ENCODE assay signal across 1 cellular context in the genomic region with DNA sequence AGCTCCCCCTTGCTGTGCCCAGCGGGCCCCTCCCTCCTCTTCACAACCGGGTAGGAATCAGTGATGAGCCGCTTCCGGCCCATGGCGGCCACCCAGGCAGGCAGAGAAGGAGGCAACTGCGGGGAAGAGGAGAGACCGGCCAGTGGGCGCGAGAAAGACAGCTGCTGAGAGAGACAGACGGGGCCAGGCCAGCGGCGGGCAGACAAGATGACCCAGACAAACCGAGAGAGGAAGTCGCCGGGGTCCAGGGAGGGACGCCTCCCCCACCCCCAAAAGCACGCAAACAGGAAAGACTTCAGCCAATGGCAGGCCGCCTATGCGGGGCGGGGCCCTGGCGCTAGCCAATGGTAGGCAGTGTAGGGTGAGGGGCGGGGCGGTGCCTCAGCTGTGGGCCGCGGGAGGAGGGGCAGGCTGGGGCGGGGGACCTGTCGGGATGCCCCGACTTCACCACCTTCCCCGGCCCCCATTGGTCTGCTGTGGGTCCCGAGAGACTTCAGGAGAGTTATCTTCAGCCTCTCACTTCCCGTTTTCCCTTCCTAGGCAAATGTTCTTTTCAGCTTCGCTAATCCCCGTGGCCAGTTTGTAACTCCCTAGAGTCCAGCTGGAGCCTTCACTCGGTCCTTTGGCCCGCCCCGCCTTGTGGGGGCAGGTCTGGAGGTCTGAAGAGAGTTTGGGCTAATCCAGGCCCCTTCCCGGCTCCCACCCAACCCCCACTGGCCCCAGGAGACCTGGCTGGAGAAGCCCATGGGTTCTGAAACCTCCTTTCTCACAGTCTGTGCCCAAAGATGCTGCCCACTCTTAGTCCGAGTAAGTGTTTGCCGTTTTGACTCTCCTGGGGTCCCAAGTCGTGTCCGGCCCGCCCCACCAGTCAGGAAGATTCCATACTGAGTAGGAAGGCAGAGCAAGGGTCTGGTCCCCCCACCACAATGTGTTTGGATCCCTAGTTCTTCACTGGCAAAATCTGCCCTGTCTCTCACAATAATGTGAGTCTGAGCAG.
TF ChIP-seq lines count a peak whose summit lies in the region.

Gene POLD4 (minus strand): TSS at position 230 of the 997 bp plus-strand sequence. CDS start 147 bp downstream, at position 83.

TF ChIP-seq in HEK293, 187 proteins besides CTCF, POLR2A, EP300 and RAD21 (continued from another document and continues in another):
- TF ChIP-seq ZBTB49 (tag by site-specific recombination; IDR thresholded peaks at IDR 0.05; ENCODE audit: low read depth) (no peak), ZNF223 (tag by site-specific recombination; IDR thresholded peaks at IDR 0.05) (peak; percentile 94), ZNF561 (tag by site-specific recombination; IDR thresholded peaks at IDR 0.05; ENCODE audit: borderline replicate concordance) (0 out of 2 replicates have a peak, but pooled peaks have one; percentile 53), ZNF302 (tag by site-specific recombination; IDR thresholded peaks at IDR 0.05; ENCODE audit: low read depth) (no peak), ZNF639 (tag by site-specific recombination; IDR thresholded peaks at IDR 0.05) (no peak), BCL11A (tag by site-specific recombination; IDR thresholded peaks at IDR 0.05; ENCODE audit: low read depth) (no peak), KLF9 (tag by site-specific recombination; IDR thresholded peaks at IDR 0.05; ENCODE audit: low read depth) (peak; percentile 75), ZIC2 (tag by site-specific recombination; IDR thresholded peaks at IDR 0.05) (peak; percentile 79), PRDM4 (tag by site-specific recombination; IDR thresholded peaks at IDR 0.05) (no peak), SP2 (tag by site-specific recombination; IDR thresholded peaks at IDR 0.05) (peak; percentile 97), ZNF529 (tag by site-specific recombination; IDR thresholded peaks at IDR 0.05; ENCODE audit: insufficient replicate concordance) (no peak), ZNF610 (tag by site-specific recombination; IDR thresholded peaks at IDR 0.05; ENCODE audit: borderline replicate concordance) (no peak), ZNF311 (tag by site-specific recombination; IDR thresholded peaks at IDR 0.05; ENCODE audit: borderline replicate concordance) (no peak), HOXA7 (CRISPR knock-in tag; IDR thresholded peaks at IDR 0.05; ENCODE audit: borderline replicate concordance) (no peak), ZBTB17 (tag by site-specific recombination; IDR thresholded peaks at IDR 0.05) (peak; percentile 48; the same call in 1 of the 2 replicates), KLF10 (tag by site-specific recombination; IDR thresholded peaks at IDR 0.05) (peak; percentile 92), FEZF1 (tag by site-specific recombination; IDR thresholded peaks at IDR 0.05) (peak; percentile 40; the same call in 1 of the 2 replicates), ZNF221 (tag by site-specific recombination; IDR thresholded peaks at IDR 0.05; ENCODE audit: borderline replicate concordance) (no peak), ZBTB6 (tag by site-specific recombination; IDR thresholded peaks at IDR 0.05) (no peak), PRDM1 (tag by site-specific recombination; IDR thresholded peaks at IDR 0.05) (peak; percentile 35; the same call in 1 of the 2 replicates), ZNF704 (tag by site-specific recombination; IDR thresholded peaks at IDR 0.05) (no peak)
- TF ChIP-seq, protein P1, sequence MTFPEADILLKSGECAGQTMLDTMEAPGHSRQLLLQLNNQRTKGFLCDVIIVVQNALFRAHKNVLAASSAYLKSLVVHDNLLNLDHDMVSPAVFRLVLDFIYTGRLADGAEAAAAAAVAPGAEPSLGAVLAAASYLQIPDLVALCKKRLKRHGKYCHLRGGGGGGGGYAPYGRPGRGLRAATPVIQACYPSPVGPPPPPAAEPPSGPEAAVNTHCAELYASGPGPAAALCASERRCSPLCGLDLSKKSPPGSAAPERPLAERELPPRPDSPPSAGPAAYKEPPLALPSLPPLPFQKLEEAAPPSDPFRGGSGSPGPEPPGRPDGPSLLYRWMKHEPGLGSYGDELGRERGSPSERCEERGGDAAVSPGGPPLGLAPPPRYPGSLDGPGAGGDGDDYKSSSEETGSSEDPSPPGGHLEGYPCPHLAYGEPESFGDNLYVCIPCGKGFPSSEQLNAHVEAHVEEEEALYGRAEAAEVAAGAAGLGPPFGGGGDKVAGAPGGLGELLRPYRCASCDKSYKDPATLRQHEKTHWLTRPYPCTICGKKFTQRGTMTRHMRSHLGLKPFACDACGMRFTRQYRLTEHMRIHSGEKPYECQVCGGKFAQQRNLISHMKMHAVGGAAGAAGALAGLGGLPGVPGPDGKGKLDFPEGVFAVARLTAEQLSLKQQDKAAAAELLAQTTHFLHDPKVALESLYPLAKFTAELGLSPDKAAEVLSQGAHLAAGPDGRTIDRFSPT (tag by site-specific recombination; IDR thresholded peaks at IDR 0.05): peak; percentile 15
- TF ChIP-seq, protein P2, sequence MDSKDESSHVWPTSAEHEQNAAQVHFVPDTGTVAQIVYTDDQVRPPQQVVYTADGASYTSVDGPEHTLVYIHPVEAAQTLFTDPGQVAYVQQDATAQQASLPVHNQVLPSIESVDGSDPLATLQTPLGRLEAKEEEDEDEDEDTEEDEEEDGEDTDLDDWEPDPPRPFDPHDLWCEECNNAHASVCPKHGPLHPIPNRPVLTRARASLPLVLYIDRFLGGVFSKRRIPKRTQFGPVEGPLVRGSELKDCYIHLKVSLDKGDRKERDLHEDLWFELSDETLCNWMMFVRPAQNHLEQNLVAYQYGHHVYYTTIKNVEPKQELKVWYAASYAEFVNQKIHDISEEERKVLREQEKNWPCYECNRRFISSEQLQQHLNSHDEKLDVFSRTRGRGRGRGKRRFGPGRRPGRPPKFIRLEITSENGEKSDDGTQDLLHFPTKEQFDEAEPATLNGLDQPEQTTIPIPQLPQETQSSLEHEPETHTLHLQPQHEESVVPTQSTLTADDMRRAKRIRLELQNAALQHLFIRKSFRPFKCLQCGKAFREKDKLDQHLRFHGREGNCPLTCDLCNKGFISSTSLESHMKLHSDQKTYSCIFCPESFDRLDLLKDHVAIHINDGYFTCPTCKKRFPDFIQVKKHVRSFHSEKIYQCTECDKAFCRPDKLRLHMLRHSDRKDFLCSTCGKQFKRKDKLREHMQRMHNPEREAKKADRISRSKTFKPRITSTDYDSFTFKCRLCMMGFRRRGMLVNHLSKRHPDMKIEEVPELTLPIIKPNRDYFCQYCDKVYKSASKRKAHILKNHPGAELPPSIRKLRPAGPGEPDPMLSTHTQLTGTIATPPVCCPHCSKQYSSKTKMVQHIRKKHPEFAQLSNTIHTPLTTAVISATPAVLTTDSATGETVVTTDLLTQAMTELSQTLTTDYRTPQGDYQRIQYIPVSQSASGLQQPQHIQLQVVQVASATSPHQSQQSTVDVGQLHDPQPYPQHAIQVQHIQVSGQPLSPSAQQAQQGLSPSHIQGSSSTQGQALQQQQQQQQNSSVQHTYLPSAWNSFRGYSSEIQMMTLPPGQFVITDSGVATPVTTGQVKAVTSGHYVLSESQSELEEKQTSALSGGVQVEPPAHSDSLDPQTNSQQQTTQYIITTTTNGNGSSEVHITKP (tag by site-specific recombination; IDR thresholded peaks at IDR 0.05): peak; percentile 64
- TF ChIP-seq, protein P3, sequence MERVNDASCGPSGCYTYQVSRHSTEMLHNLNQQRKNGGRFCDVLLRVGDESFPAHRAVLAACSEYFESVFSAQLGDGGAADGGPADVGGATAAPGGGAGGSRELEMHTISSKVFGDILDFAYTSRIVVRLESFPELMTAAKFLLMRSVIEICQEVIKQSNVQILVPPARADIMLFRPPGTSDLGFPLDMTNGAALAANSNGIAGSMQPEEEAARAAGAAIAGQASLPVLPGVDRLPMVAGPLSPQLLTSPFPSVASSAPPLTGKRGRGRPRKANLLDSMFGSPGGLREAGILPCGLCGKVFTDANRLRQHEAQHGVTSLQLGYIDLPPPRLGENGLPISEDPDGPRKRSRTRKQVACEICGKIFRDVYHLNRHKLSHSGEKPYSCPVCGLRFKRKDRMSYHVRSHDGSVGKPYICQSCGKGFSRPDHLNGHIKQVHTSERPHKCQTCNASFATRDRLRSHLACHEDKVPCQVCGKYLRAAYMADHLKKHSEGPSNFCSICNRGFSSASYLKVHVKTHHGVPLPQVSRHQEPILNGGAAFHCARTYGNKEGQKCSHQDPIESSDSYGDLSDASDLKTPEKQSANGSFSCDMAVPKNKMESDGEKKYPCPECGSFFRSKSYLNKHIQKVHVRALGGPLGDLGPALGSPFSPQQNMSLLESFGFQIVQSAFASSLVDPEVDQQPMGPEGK (tag by site-specific recombination; IDR thresholded peaks at IDR 0.05): peak; percentile 96
- TF ChIP-seq, protein P4, sequence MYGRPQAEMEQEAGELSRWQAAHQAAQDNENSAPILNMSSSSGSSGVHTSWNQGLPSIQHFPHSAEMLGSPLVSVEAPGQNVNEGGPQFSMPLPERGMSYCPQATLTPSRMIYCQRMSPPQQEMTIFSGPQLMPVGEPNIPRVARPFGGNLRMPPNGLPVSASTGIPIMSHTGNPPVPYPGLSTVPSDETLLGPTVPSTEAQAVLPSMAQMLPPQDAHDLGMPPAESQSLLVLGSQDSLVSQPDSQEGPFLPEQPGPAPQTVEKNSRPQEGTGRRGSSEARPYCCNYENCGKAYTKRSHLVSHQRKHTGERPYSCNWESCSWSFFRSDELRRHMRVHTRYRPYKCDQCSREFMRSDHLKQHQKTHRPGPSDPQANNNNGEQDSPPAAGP (tag by site-specific recombination; IDR thresholded peaks at IDR 0.05): peak; percentile 55; the same call in 1 of the 2 replicates
- TF ChIP-seq, protein P5, sequence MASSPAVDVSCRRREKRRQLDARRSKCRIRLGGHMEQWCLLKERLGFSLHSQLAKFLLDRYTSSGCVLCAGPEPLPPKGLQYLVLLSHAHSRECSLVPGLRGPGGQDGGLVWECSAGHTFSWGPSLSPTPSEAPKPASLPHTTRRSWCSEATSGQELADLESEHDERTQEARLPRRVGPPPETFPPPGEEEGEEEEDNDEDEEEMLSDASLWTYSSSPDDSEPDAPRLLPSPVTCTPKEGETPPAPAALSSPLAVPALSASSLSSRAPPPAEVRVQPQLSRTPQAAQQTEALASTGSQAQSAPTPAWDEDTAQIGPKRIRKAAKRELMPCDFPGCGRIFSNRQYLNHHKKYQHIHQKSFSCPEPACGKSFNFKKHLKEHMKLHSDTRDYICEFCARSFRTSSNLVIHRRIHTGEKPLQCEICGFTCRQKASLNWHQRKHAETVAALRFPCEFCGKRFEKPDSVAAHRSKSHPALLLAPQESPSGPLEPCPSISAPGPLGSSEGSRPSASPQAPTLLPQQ (tag by site-specific recombination; IDR thresholded peaks at IDR 0.05): peak; percentile 52; the same call in 1 of the 2 replicates
